In the genomic region with DNA sequence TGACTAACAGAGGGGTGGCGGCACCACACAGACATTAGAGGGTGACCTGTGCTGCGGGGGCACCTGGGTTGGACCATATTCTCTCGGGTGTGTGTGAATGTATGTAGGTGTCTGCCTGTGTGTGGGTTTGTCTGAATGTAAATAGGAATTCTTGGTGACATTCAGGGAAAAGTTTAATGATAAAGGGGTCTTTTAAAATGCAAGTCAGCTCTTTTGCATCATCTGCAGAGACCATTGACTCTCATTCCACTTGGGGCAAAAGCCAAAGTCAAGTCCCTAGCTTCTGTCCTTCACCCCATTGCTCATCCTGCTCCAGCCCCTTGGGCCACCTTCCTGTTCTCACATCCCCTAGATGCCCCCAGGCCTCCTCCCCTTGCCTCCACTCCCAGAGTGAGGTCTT, we compare ENCODE assay signal across 19 cellular contexts. TPM values are rescaled to one million over a fixed set of nuclear protein-coding genes. Genes with fewer than 3 reads are reported as not detected.
DNase-seq lines count a peak whose midpoint lies in the region; ATAC-seq and TF ChIP-seq lines count a peak whose summit lies in the region.
"Had no signal": no experiment of that assay in that cellular context is flagged by ENCODE, and none has a peak within 500 bp of the region (broad histone marks: within the 10 kb centered on the region; RNA-seq: fewer than 3 reads in every experiment).

No MANE protein-coding gene starts in this region.

- no peak for ATAC-seq in activated T-cell treated with anti-CD3 and anti-CD28 coated beads, Interleukin-2, amount 50 U/mL, for 72 hours (replicated peaks in 1 of 2)
- ATAC-seq in activated T-cell treated with anti-CD3 and anti-CD28 coated beads, Interleukin-2, amount 50 U/mL, for 4 hours: no peak
- no peak for ATAC-seq in stimulated activated memory B cell treated with anti-CD40 and anti-IgM and Interleukin-4, amounts not matched to agents 10 μg/mL and 1 μg/mL and 100 μg/mL, for 72 hours
- ATAC-seq: esophagus mucosa; gastrocnemius medialis; naive thymus-derived CD4-positive, alpha-beta T cell; right lobe of liver had no signal

- H3K9me3 ChIP-seq in adrenal gland (replicated peaks in 1 of 3): no peaks in the 10 kb centered on the region
- H3K9me3 ChIP-seq: ascending aorta, gastrocnemius medialis, right lobe of liver had no signal

- H3K4me3 Mint-ChIP-seq in activated T-cell treated with anti-CD3 and anti-CD28 coated beads, Interleukin-2, amount 50 U/mL, for 72 hours: peak overlapping the region; percentile 60 to 73
- H3K4me3 Mint-ChIP-seq in activated T-cell treated with anti-CD3 and anti-CD28 coated beads, Interleukin-2, amount 50 U/mL, for 4 hours: no peak overlapping the region
- no peak overlapping the region for H3K4me3 Mint-ChIP-seq in activated CD4-positive, alpha-beta memory T cell treated with anti-CD3 and anti-CD28 coated beads for 36 hours
- H3K4me3 Mint-ChIP-seq in dendritic cell treated with granulocyte-macrophage colony-stimulating factor and Interleukin-4, amounts not matched to agents 40 ng/mL and 50 ng/mL, for 4 days: no peak overlapping the region
- H3K4me3 Mint-ChIP-seq in stimulated activated memory B cell treated with anti-CD40 and anti-IgM and Interleukin-4, amounts not matched to agents 10 μg/mL and 1 μg/mL and 100 μg/mL, for 72 hours: no peak overlapping the region

- no peak overlapping the region for H3K4me3 ChIP-seq in adrenal gland
- H3K4me3 ChIP-seq: ascending aorta, gastrocnemius medialis, right lobe of liver had no signal

- H3K36me3 ChIP-seq in adrenal gland (replicated peaks in 1 of 2): no peaks in the 10 kb centered on the region
- H3K36me3 ChIP-seq: ascending aorta, gastrocnemius medialis, right lobe of liver had no signal

- 95 to 98% (median 97%) methylated on average over 3 of the region's 3 CpGs for WGBS in adrenal gland, 4 donors

- H3K9me3 Mint-ChIP-seq in activated T-cell treated with anti-CD3 and anti-CD28 coated beads, Interleukin-2, amount 50 U/mL, for 72 hours: no peaks in the 10 kb centered on the region
- H3K9me3 Mint-ChIP-seq in activated T-cell treated with anti-CD3 and anti-CD28 coated beads, Interleukin-2, amount 50 U/mL, for 4 hours: no peaks in the 10 kb centered on the region
- no peaks in the 10 kb centered on the region for H3K9me3 Mint-ChIP-seq in activated CD4-positive, alpha-beta memory T cell treated with anti-CD3 and anti-CD28 coated beads for 36 hours
- no peaks in the 10 kb centered on the region for H3K9me3 Mint-ChIP-seq in dendritic cell treated with granulocyte-macrophage colony-stimulating factor and Interleukin-4, amounts not matched to agents 40 ng/mL and 50 ng/mL, for 4 days
- no peaks in the 10 kb centered on the region for H3K9me3 Mint-ChIP-seq in stimulated activated memory B cell treated with anti-CD40 and anti-IgM and Interleukin-4, amounts not matched to agents 10 μg/mL and 1 μg/mL and 100 μg/mL, for 72 hours

- H3K4me1 ChIP-seq in adrenal gland (replicated peaks in 1 of 2): peaks cover 0 to 6% of the 10 kb centered on the region in 2 donors
- H3K4me1 ChIP-seq: ascending aorta, gastrocnemius medialis, parathyroid adenoma, right lobe of liver had no signal

- peaks cover 2 to 13% of the 10 kb centered on the region in 2 donors for H3K36me3 Mint-ChIP-seq in activated T-cell treated with anti-CD3 and anti-CD28 coated beads, Interleukin-2, amount 50 U/mL, for 72 hours (ENCODE audit: insufficient read depth in 2 of 2)
- peaks cover 2% of the 10 kb centered on the region for H3K36me3 Mint-ChIP-seq in activated T-cell treated with anti-CD3 and anti-CD28 coated beads, Interleukin-2, amount 50 U/mL, for 4 hours (ENCODE audit: insufficient read depth)
- peaks cover 4% of the 10 kb centered on the region for H3K36me3 Mint-ChIP-seq in activated CD4-positive, alpha-beta memory T cell treated with anti-CD3 and anti-CD28 coated beads for 36 hours
- no peaks in the 10 kb centered on the region for H3K36me3 Mint-ChIP-seq in dendritic cell treated with granulocyte-macrophage colony-stimulating factor and Interleukin-4, amounts not matched to agents 40 ng/mL and 50 ng/mL, for 4 days (ENCODE audit: low read depth)
- H3K36me3 Mint-ChIP-seq in stimulated activated memory B cell treated with anti-CD40 and anti-IgM and Interleukin-4, amounts not matched to agents 10 μg/mL and 1 μg/mL and 100 μg/mL, for 72 hours: peaks cover 6% of the 10 kb centered on the region

- no peak for TF ChIP-seq POLR2A in adrenal gland (IDR thresholded peaks at IDR 0.05)

- no peak for TF ChIP-seq CTCF in adrenal gland (IDR thresholded peaks at IDR 0.05)

- H3K27me3 Mint-ChIP-seq in activated T-cell treated with anti-CD3 and anti-CD28 coated beads, Interleukin-2, amount 50 U/mL, for 72 hours (ENCODE audit: low read depth): no peaks in the 10 kb centered on the region
- no peaks in the 10 kb centered on the region for H3K27me3 Mint-ChIP-seq in activated T-cell treated with anti-CD3 and anti-CD28 coated beads, Interleukin-2, amount 50 U/mL, for 4 hours (ENCODE audit: low read depth)
- H3K27me3 Mint-ChIP-seq in activated CD4-positive, alpha-beta memory T cell treated with anti-CD3 and anti-CD28 coated beads for 36 hours: no peaks in the 10 kb centered on the region
- H3K27me3 Mint-ChIP-seq in dendritic cell treated with granulocyte-macrophage colony-stimulating factor and Interleukin-4, amounts not matched to agents 40 ng/mL and 50 ng/mL, for 4 days: no peaks in the 10 kb centered on the region
- no peaks in the 10 kb centered on the region for H3K27me3 Mint-ChIP-seq in stimulated activated memory B cell treated with anti-CD40 and anti-IgM and Interleukin-4, amounts not matched to agents 10 μg/mL and 1 μg/mL and 100 μg/mL, for 72 hours
- H3K27me3 Mint-ChIP-seq: naive thymus-derived CD4-positive, alpha-beta T cell had no signal

- H3K27me3 ChIP-seq in adrenal gland: no peaks in the 10 kb centered on the region
- H3K27me3 ChIP-seq: ascending aorta, gastrocnemius medialis, right lobe of liver had no signal

- H3K4me1 Mint-ChIP-seq in activated T-cell treated with anti-CD3 and anti-CD28 coated beads, Interleukin-2, amount 50 U/mL, for 72 hours (ENCODE audit: low read depth): peaks cover 83% of the 10 kb centered on the region
- H3K4me1 Mint-ChIP-seq in activated T-cell treated with anti-CD3 and anti-CD28 coated beads, Interleukin-2, amount 50 U/mL, for 4 hours (ENCODE audit: low read depth): peaks cover 58% of the 10 kb centered on the region
- peaks cover 74% of the 10 kb centered on the region for H3K4me1 Mint-ChIP-seq in activated CD4-positive, alpha-beta memory T cell treated with anti-CD3 and anti-CD28 coated beads for 36 hours (ENCODE audit: low read depth)
- peaks cover 61% of the 10 kb centered on the region for H3K4me1 Mint-ChIP-seq in dendritic cell treated with granulocyte-macrophage colony-stimulating factor and Interleukin-4, amounts not matched to agents 40 ng/mL and 50 ng/mL, for 4 days (ENCODE audit: low read depth)
- peaks cover 72% of the 10 kb centered on the region for H3K4me1 Mint-ChIP-seq in stimulated activated memory B cell treated with anti-CD40 and anti-IgM and Interleukin-4, amounts not matched to agents 10 μg/mL and 1 μg/mL and 100 μg/mL, for 72 hours

- no peak overlapping the region for H3K27ac ChIP-seq in adrenal gland
- H3K27ac ChIP-seq: ascending aorta, gastrocnemius medialis, parathyroid adenoma, right lobe of liver had no signal

- intact Hi-C loops in activated CD4-positive, alpha-beta memory T cell treated with anti-CD3 and anti-CD28 coated beads for 36 hours (cut with micrococcal nuclease): loop anchor here (10.0 kb wide), 2 partner anchors 45 to 245 kb away; no protein-coding TSS in a partner anchor
- intact Hi-C loops in dendritic cell treated with granulocyte-macrophage colony-stimulating factor and Interleukin-4, amounts not matched to agents 40 ng/mL and 50 ng/mL, for 4 days (cut with micrococcal nuclease): no loop called here
- intact Hi-C loops in adrenal gland (cut with DNase I): no loop called here

- no peak for DNase-seq in activated T-cell treated with anti-CD3 and anti-CD28 coated beads, Interleukin-2, amount 50 U/mL, for 72 hours
- DNase-seq in activated T-cell treated with anti-CD3 and anti-CD28 coated beads, Interleukin-2, amount 50 U/mL, for 4 hours: no peak
- no peak for DNase-seq in activated CD4-positive, alpha-beta memory T cell treated with anti-CD3 and anti-CD28 coated beads for 36 hours
- DNase-seq in kidney tubule cell (ENCODE audit: low spot score): no peak
- no peak for DNase-seq in NCI-H2196 (lab: John Stamatoyannopoulos, UW; ENCODE audit: unreplicated experiment)
- DNase-seq in adrenal gland: no peak
- DNase-seq: DMS153; effector CD4-positive, alpha-beta T cell; gastrocnemius medialis; mesenchymal stem cell; naive thymus-derived CD4-positive, alpha-beta T cell; NCI-H1436 treated with DMSO at 0.1 percent for 48 hours; SHP77 had no signal

- CTCF ChIA-PET in activated CD4-positive, alpha-beta memory T cell treated with anti-CD3 and anti-CD28 coated beads for 36 hours (lab: Charles Lee): interaction anchor here (1.0 kb wide), 1 partner anchor 125 kb away, joined by 3 read pairs; no protein-coding TSS in a partner anchor

- peak overlapping the region; percentile 30 for H3K27ac Mint-ChIP-seq in activated T-cell treated with anti-CD3 and anti-CD28 coated beads, Interleukin-2, amount 50 U/mL, for 72 hours
- peak overlapping the region; percentile 42 for H3K27ac Mint-ChIP-seq in activated CD4-positive, alpha-beta memory T cell treated with anti-CD3 and anti-CD28 coated beads for 36 hours
- peak overlapping the region; percentile 6 for H3K27ac Mint-ChIP-seq in dendritic cell treated with granulocyte-macrophage colony-stimulating factor and Interleukin-4, amounts not matched to agents 40 ng/mL and 50 ng/mL, for 4 days
- peak overlapping the region; percentile 79 for H3K27ac Mint-ChIP-seq in stimulated activated memory B cell treated with anti-CD40 and anti-IgM and Interleukin-4, amounts not matched to agents 10 μg/mL and 1 μg/mL and 100 μg/mL, for 72 hours

- POLR2A ChIA-PET in activated CD4-positive, alpha-beta memory T cell treated with anti-CD3 and anti-CD28 coated beads for 36 hours (lab: Charles Lee): interaction anchor here (0.9 to 2.5 kb wide), 3 partner anchors 13 to 100 kb away, joined by 3 to 9 read pairs (median 3); no protein-coding TSS in a partner anchor

RNA-seq across cellular contexts. Expression of gene KSR1, which starts 23.6 kb away (rescaled TPM):
- total RNA-seq in activated T-cell treated with anti-CD3 and anti-CD28 coated beads, Interleukin-2, amount 50 U/mL, for 72 hours: 100 to 1,000 TPM; 191 to 296 TPM
- 10 to 100 TPM; 52.1 to 63.5 (median 56.8) TPM for total RNA-seq in activated T-cell treated with anti-CD3 and anti-CD28 coated beads, Interleukin-2, amount 50 U/mL, for 4 hours
- total RNA-seq in activated CD4-positive, alpha-beta memory T cell treated with anti-CD3 and anti-CD28 coated beads for 36 hours: 10 to 100 TPM; 55.0 to 60.8 TPM
- total RNA-seq in adrenal gland: 10 to 100 TPM; 16.0 to 50.4 (median 38.5) TPM
- polyA plus RNA-seq in adrenal gland: 10 to 100 TPM; 38.0 to 45.0 (median 39.1) TPM

Comparison
In these comparisons a context has a peak if more than half of its experiments do, and no peak if none do; other contexts are left out.
1. H3K4me3 Mint-ChIP-seq: peak in activated T-cell treated with anti-CD3 and anti-CD28 coated beads, Interleukin-2, amount 50 U/mL, for 72 hours (2 of 2); none in activated T-cell treated with anti-CD3 and anti-CD28 coated beads, Interleukin-2, amount 50 U/mL, for 4 hours (single experiment), activated CD4-positive, alpha-beta memory T cell treated with anti-CD3 and anti-CD28 coated beads for 36 hours (single experiment), dendritic cell treated with granulocyte-macrophage colony-stimulating factor and Interleukin-4, amounts not matched to agents 40 ng/mL and 50 ng/mL, for 4 days (single experiment) and stimulated activated memory B cell treated with anti-CD40 and anti-IgM and Interleukin-4, amounts not matched to agents 10 μg/mL and 1 μg/mL and 100 μg/mL, for 72 hours (single experiment).
2. H3K27ac Mint-ChIP-seq: peak in every context shown above with its lines; median percentile 79 in stimulated activated memory B cell treated with anti-CD40 and anti-IgM and Interleukin-4, amounts not matched to agents 10 μg/mL and 1 μg/mL and 100 μg/mL, for 72 hours; 42 in activated CD4-positive, alpha-beta memory T cell treated with anti-CD3 and anti-CD28 coated beads for 36 hours; 30 in activated T-cell treated with anti-CD3 and anti-CD28 coated beads, Interleukin-2, amount 50 U/mL, for 72 hours; 6 in dendritic cell treated with granulocyte-macrophage colony-stimulating factor and Interleukin-4, amounts not matched to agents 40 ng/mL and 50 ng/mL, for 4 days.